8 cellular contexts compared by ENCODE assay signal in the genomic region with DNA sequence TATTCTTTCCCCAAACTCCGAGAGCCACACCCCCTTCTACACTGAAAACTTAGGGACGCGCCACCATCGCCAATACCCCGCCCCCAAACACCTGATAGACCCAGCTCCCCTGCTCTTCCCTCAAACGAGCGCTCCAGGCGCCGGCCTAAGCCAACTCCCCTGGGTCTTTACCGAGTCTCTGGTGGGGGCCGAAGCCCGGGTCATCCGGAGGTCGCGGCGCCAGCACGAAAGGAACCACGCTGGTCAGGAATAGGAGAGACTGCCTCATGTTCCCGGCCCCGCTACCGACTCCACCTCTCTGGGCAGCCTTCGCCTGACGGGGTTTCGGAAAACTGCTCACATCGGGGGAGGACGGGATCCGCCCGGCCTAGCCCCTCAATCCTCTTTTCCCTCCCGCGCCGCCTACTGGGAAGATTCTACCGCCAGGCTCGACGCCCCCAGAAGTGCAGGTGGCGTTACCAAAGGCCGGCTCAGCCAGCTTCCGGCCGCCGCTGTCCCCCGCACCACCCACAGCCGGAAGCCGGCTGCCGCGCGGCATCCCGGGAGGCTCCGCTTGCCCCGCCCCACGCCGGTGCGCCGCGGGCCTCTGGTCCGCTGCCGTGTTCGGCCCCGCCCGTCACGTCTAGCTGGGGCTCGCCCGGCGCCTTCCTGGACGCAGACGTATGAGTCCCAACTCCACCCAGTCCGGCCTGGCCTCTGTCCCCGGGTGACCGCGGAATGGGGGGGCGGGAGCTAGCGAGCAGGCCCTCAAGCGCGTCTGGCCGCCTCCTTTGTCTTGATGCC.
DNase-seq lines count a peak whose midpoint lies in the region; ATAC-seq lines count a peak whose summit lies in the region.

Gene ADAM17 (minus strand): TSS at position 493 of the 783 bp plus-strand sequence. CDS start 225 bp downstream, at position 268.

- DNase-seq in DMS114 treated with DMSO at 0.1 percent for 48 hours (lab: John Stamatoyannopoulos, UW; ENCODE audit: unreplicated experiment), result peak; percentile 86
- DNase-seq in HuH-7.5 (ENCODE audit: low spot score), result peak; percentile 74
- DNase-seq in OCI-M1 (lab: John Stamatoyannopoulos, UW), result peak; percentile 98
- DNase-seq in activated T-cell treated with anti-CD3 and anti-CD28 coated beads for 4 hours, result peak; percentile 71
- DNase-seq in epithelial cell of prostate (ENCODE audit: low read depth, low spot score), result peak; percentile 80
- DNase-seq in stimulated activated CD8-positive, alpha-beta memory T cell treated with anti-CD3 and anti-CD28 coated beads, Interleukin-4, amount 100 ng/mL, for 48 hours, result peak; percentile 91

- peaks cover 16 to 18% of the 10 kb centered on the region in 2 donors for H3K4me1 ChIP-seq in mucosa of rectum (ENCODE audit: control insufficient read depth in 2 of 2, insufficient read depth in 2 of 2, low read length in 2 of 2)

- H3K9me3 ChIP-seq in mucosa of rectum (ENCODE audit: control insufficient read depth in 2 of 2, low read length in 2 of 2), result no peaks in the 10 kb centered on the region

- ATAC-seq in GM21526 (IDR thresholded peaks at IDR 0.05; ENCODE audit: low FRiP score, unreplicated experiment), result peak; percentile 87

- H3K9ac ChIP-seq in mucosa of rectum (ENCODE audit: low read depth in 1 of 2, low read length in 2 of 2), result peak within 1 kb of the TSS; percentile 95 to 97

- H3K27me3 ChIP-seq in mucosa of rectum (ENCODE audit: control insufficient read depth in 2 of 2, insufficient read depth in 2 of 2, low read length in 2 of 2), result no peaks in the 10 kb centered on the region

- H3K4me3 ChIP-seq in mucosa of rectum (ENCODE audit: low read length in 2 of 2), result peak within 1 kb of the TSS; percentile 96 to 100

- H3K36me3 ChIP-seq in mucosa of rectum (ENCODE audit: control insufficient read depth in 2 of 2, insufficient read depth in 2 of 2, low read length in 2 of 2), result no peaks in the 10 kb centered on the region

- H3K27ac ChIP-seq in epithelial cell of prostate (peak within 1 kb of the TSS; percentile 96), mucosa of rectum (ENCODE audit: low read depth in 2 of 2, low read length in 2 of 2) (peak within 1 kb of the TSS; percentile 97 to 98)

Comparison
In these comparisons a context has a peak if more than half of its experiments do, and no peak if none do; other contexts are left out.
1. Peak in every context shown above with its lines: DNase-seq, ATAC-seq, H3K4me3 ChIP-seq and H3K27ac ChIP-seq.